In the genomic region with DNA sequence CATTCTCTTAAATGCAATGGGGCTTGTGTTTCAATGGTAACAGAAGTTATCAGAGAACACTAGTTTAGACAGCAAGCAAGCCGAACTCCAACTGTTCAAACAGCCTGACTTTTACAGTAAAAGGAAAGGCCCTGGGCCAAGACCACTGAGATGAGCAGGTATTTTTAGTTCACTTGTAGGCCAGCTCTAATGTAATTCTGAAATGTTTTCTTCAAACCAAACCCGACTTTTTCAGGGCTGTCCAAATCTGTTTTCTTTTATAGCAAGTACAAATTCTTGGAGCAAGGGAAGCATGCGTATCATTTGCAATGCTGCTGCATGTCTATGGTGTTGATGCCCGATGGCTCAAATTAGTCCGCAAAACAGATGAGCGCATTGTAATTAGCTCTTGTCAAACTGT, we compare ENCODE assay signal across 19 cellular contexts.
DNase-seq lines count a peak whose midpoint lies in the region; ATAC-seq and FAIRE-seq lines count a peak whose summit lies in the region.
"Had no signal": no experiment of that assay in that cellular context is flagged by ENCODE, and none has a peak within 500 bp of the region (broad histone marks: within the 10 kb centered on the region; RNA-seq: fewer than 3 reads in every experiment).

No MANE protein-coding gene starts in this region.

- FAIRE-seq in urothelium cell line (lab: Jason Lieb, UNC) = peak; percentile 35
- FAIRE-seq: GM12878, H54 had no signal

- ATAC-seq in GM18498 (IDR thresholded peaks at IDR 0.05; ENCODE audit: unreplicated experiment) (no peak), HG03159 (IDR thresholded peaks at IDR 0.05; ENCODE audit: unreplicated experiment) (no peak)
- ATAC-seq: A549, GM12878 had no signal

- in situ Hi-C loops in G401 (cut with HindIII; ENCODE audit: low sequenced_read_pairs) = no loop called here

- DNase-seq in DMS79 treated with DMSO at 0.1 percent for 48 hours (lab: John Stamatoyannopoulos, UW) (peak; percentile 24), DMS79 (lab: John Stamatoyannopoulos, UW) (no peak), Ammon's horn (ENCODE audit: low spot score) (peak; percentile 7), G401 (ENCODE audit: low spot score) (peak; percentile 82), urothelium cell line (ENCODE audit: low spot score) (no peak)
- DNase-seq: ACHN; AML-193; Calu3; CD4-positive, alpha-beta memory T cell; COR-L47; DND-41; GDM1; GOT3; HFFc6 had no signal

Comparison
In these comparisons a context has a peak if more than half of its experiments do, and no peak if none do; other contexts are left out.
1. DNase-seq: peak in DMS79 treated with DMSO at 0.1 percent for 48 hours (single experiment), Ammon's horn (single experiment) and G401 (single experiment); none in DMS79 (single experiment) and urothelium cell line (single experiment).